15 cellular contexts compared by ENCODE assay signal in the genomic region with DNA sequence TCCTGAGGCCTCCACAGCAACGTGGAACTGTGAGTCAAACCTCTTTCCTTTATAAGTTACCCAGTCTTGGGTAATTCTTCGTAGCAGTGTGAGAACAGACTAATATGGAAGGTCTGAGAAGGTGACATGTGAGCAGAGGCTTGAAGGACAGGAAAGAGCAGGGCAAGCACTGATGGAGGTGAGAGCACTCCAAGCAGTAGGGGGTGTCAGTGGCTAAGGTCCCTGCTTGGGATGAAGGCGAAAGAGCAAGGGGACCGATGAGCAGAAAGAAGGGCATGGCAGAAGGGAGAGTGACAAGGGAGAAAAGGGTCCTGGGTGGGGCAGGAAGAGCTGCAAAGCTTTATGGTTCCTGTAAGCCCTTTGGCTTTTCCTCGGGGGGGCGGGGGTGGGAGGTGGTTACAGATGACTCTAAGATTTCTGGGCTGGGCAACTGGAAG. TPM values are rescaled to one million over a fixed set of nuclear protein-coding genes. Genes with fewer than 3 reads are reported as not detected.
DNase-seq lines count a peak whose midpoint lies in the region; ATAC-seq and TF ChIP-seq lines count a peak whose summit lies in the region.
"Had no signal": no experiment of that assay in that cellular context is flagged by ENCODE, and none has a peak within 500 bp of the region (broad histone marks: within the 10 kb centered on the region; RNA-seq: fewer than 3 reads in every experiment).

No MANE protein-coding gene starts in this region.

- peaks cover 82% of the 10 kb centered on the region for H3K4me1 Mint-ChIP-seq in CD8-positive, alpha-beta T cell (ENCODE audit: low read depth)
- H3K4me1 Mint-ChIP-seq in T-cell (peaks cover 77 to 84% (median 84%) of the 10 kb centered on the region in 3 donors), natural killer cell (peaks cover 85 to 86% of the 10 kb centered on the region in 2 donors)
- H3K4me1 Mint-ChIP-seq in activated T-helper 1 cell treated with anti-CD3 and anti-CD28 coated beads, Interleukin-12 subunit alpha, Interleukin-12 subunit beta, Interleukin-2, Interleukin-4 antibody, amounts not matched to agents 30 ng/mL and 10 ng/mL and 1 ng/mL, durations not matched to agents 14 hours and 24 hours and 36 hours (ENCODE audit: low read depth) = peaks cover 71% of the 10 kb centered on the region

- H3K36me3 ChIP-seq in CD8-positive, alpha-beta T cell (ENCODE audit: insufficient read depth, low read length) = peaks cover 5% of the 10 kb centered on the region
- H3K36me3 ChIP-seq in Peyer's patch = no peaks in the 10 kb centered on the region
- H3K36me3 ChIP-seq: BLaER1 had no signal

- peak; percentile 24 for ATAC-seq in CD8-positive, alpha-beta T cell
- peak; percentile 32 to 41 (median 37) for ATAC-seq in T-cell (replicated peaks in 1 of 4)
- ATAC-seq in natural killer cell = peak in 1 of 3 donors; percentile 16
- no peak for ATAC-seq in GM19463 (IDR thresholded peaks at IDR 0.05; ENCODE audit: unreplicated experiment)
- ATAC-seq: body of pancreas had no signal

- H3K27ac Mint-ChIP-seq in CD8-positive, alpha-beta T cell = peak overlapping the region; percentile 97
- peak overlapping the region; percentile 94 to 96 for H3K27ac Mint-ChIP-seq in T-cell
- peak overlapping the region; percentile 92 for H3K27ac Mint-ChIP-seq in activated T-helper 1 cell treated with anti-CD3 and anti-CD28 coated beads, Interleukin-12 subunit alpha, Interleukin-12 subunit beta, Interleukin-2, Interleukin-4 antibody, amounts not matched to agents 30 ng/mL and 10 ng/mL and 1 ng/mL, durations not matched to agents 14 hours and 24 hours and 36 hours
- peak overlapping the region; percentile 95 to 97 for H3K27ac Mint-ChIP-seq in natural killer cell

- H3K27me3 Mint-ChIP-seq in CD8-positive, alpha-beta T cell (ENCODE audit: low read depth) = no peaks in the 10 kb centered on the region
- H3K27me3 Mint-ChIP-seq in T-cell (no peaks in the 10 kb centered on the region), natural killer cell (ENCODE audit: low read depth in 2 of 2) (no peaks in the 10 kb centered on the region)
- H3K27me3 Mint-ChIP-seq in activated T-helper 1 cell treated with anti-CD3 and anti-CD28 coated beads, Interleukin-12 subunit alpha, Interleukin-12 subunit beta, Interleukin-2, Interleukin-4 antibody, amounts not matched to agents 30 ng/mL and 10 ng/mL and 1 ng/mL, durations not matched to agents 14 hours and 24 hours and 36 hours (ENCODE audit: insufficient read depth) = no peaks in the 10 kb centered on the region

- POLR2A ChIA-PET in CD8-positive, alpha-beta T cell (lab: Charles Lee) = no interaction called here
- POLR2A ChIA-PET in T-cell (lab: Charles Lee) = interaction anchor here in 1 of 2 donors (0.6 kb wide), 3 partner anchors 591 to 743 kb away, joined by 3 to 13 read pairs (median 4); no protein-coding TSS in a partner anchor

- peaks cover 72% of the 10 kb centered on the region for H3K4me1 ChIP-seq in CD8-positive, alpha-beta T cell (ENCODE audit: insufficient read depth, low read length)
- H3K4me1 ChIP-seq in Peyer's patch = peaks cover 0 to 18% (median 0%) of the 10 kb centered on the region in 4 donors

- no peak for TF ChIP-seq POLR2A in Peyer's patch (IDR thresholded peaks at IDR 0.05)

- DNase-seq in CD8-positive, alpha-beta T cell = peak in 5 of 7 experiments; percentile 27 to 64 (median 44)
- DNase-seq in T-cell (peak in 17 of 34 experiments; percentile 13 to 53 (median 30)), natural killer cell (no peak), DMS153 (lab: John Stamatoyannopoulos, UW) (no peak), Peyer's patch (no peak), HuH-7 (ENCODE audit: low spot score) (no peak)
- DNase-seq in activated T-helper 1 cell treated with anti-CD3 and anti-CD28 coated beads, Interleukin-12 subunit alpha, Interleukin-12 subunit beta, Interleukin-2, Interleukin-4 antibody, amounts not matched to agents 30 ng/mL and 10 ng/mL and 1 ng/mL, durations not matched to agents 14 hours and 24 hours and 36 hours (ENCODE audit: low spot score) = no peak
- DNase-seq: body of pancreas, NCI-H1105, NCI-H2227 treated with DMSO at 0.1 percent for 48 hours, small intestine had no signal

- intact Hi-C loops in CD8-positive, alpha-beta T cell (cut with DNase I, micrococcal nuclease) = loop anchor here (1.0 to 10.0 kb wide), 8 partner anchors 10 to 1273 kb away; partner anchors contain the start of genes PPP4R2 (in 1 of the 2) and SHQ1 (in 1 of the 2)
- intact Hi-C loops in activated T-helper 1 cell treated with anti-CD3 and anti-CD28 coated beads, Interleukin-12 subunit alpha, Interleukin-12 subunit beta, Interleukin-2, Interleukin-4 antibody, amounts not matched to agents 30 ng/mL and 10 ng/mL and 1 ng/mL, durations not matched to agents 14 hours and 24 hours and 36 hours (cut with micrococcal nuclease) = loop anchor here (2.0 to 10.0 kb wide), 8 partner anchors 19 to 1276 kb away; partner anchors contain the start of gene PPP4R2
- intact Hi-C loops in natural killer cell (cut with micrococcal nuclease) = loop anchor here (10.0 kb wide), 2 partner anchors 383 to 723 kb away; partner anchors contain the start of gene RYBP

- no peaks in the 10 kb centered on the region for H3K27me3 ChIP-seq in CD8-positive, alpha-beta T cell (ENCODE audit: insufficient read depth, low read length)
- H3K27me3 ChIP-seq in Peyer's patch = no peaks in the 10 kb centered on the region
- H3K27me3 ChIP-seq: body of pancreas had no signal

- H3K9me3 ChIP-seq in CD8-positive, alpha-beta T cell (ENCODE audit: low read length) = no peaks in the 10 kb centered on the region
- H3K9me3 ChIP-seq in Peyer's patch = no peaks in the 10 kb centered on the region
- H3K9me3 ChIP-seq: BLaER1, body of pancreas had no signal

- peak overlapping the region; percentile 34 for H3K27ac ChIP-seq in CD8-positive, alpha-beta T cell (ENCODE audit: low read depth, low read length)
- H3K27ac ChIP-seq in Peyer's patch = peak overlapping the region in 2 of 4 donors; percentile 10 to 19
- H3K27ac ChIP-seq: BLaER1, body of pancreas, parathyroid adenoma had no signal

- H3K4me3 ChIP-seq in CD8-positive, alpha-beta T cell (ENCODE audit: low read depth, low read length) = no peak overlapping the region
- no peak overlapping the region for H3K4me3 ChIP-seq in Peyer's patch
- H3K4me3 ChIP-seq: BLaER1, body of pancreas had no signal

- H3K36me3 Mint-ChIP-seq in CD8-positive, alpha-beta T cell = peaks cover 27% of the 10 kb centered on the region
- H3K36me3 Mint-ChIP-seq in T-cell (peaks cover 16% of the 10 kb centered on the region), natural killer cell (peaks cover 8% of the 10 kb centered on the region)
- peaks cover 24% of the 10 kb centered on the region for H3K36me3 Mint-ChIP-seq in activated T-helper 1 cell treated with anti-CD3 and anti-CD28 coated beads, Interleukin-12 subunit alpha, Interleukin-12 subunit beta, Interleukin-2, Interleukin-4 antibody, amounts not matched to agents 30 ng/mL and 10 ng/mL and 1 ng/mL, durations not matched to agents 14 hours and 24 hours and 36 hours (ENCODE audit: low read depth)

- no peak for TF ChIP-seq CTCF in CD8-positive, alpha-beta T cell (IDR thresholded peaks at IDR 0.05)
- TF ChIP-seq CTCF in natural killer cell (IDR thresholded peaks at IDR 0.05) (no peak), Peyer's patch (IDR thresholded peaks at IDR 0.05) (no peak)

- peak overlapping the region; percentile 78 for H3K4me3 Mint-ChIP-seq in CD8-positive, alpha-beta T cell
- H3K4me3 Mint-ChIP-seq in T-cell (peak overlapping the region; percentile 68 to 96 (median 72)), natural killer cell (peak overlapping the region; percentile 74)
- peak overlapping the region; percentile 70 for H3K4me3 Mint-ChIP-seq in activated T-helper 1 cell treated with anti-CD3 and anti-CD28 coated beads, Interleukin-12 subunit alpha, Interleukin-12 subunit beta, Interleukin-2, Interleukin-4 antibody, amounts not matched to agents 30 ng/mL and 10 ng/mL and 1 ng/mL, durations not matched to agents 14 hours and 24 hours and 36 hours

- H3K9me3 Mint-ChIP-seq in CD8-positive, alpha-beta T cell = no peaks in the 10 kb centered on the region
- no peaks in the 10 kb centered on the region for H3K9me3 Mint-ChIP-seq in T-cell
- H3K9me3 Mint-ChIP-seq in activated T-helper 1 cell treated with anti-CD3 and anti-CD28 coated beads, Interleukin-12 subunit alpha, Interleukin-12 subunit beta, Interleukin-2, Interleukin-4 antibody, amounts not matched to agents 30 ng/mL and 10 ng/mL and 1 ng/mL, durations not matched to agents 14 hours and 24 hours and 36 hours = no peaks in the 10 kb centered on the region
- H3K9me3 Mint-ChIP-seq in natural killer cell = no peaks in the 10 kb centered on the region

- CTCF ChIA-PET in CD8-positive, alpha-beta T cell (lab: Charles Lee) = interaction anchor here (1.3 to 13.3 kb wide), 3 partner anchors 10 to 1100 kb away, joined by 3 to 105 read pairs (median 16); no protein-coding TSS in a partner anchor
- CTCF ChIA-PET in T-cell (lab: Charles Lee) = interaction anchor here (0.5 to 3.4 kb wide), 4 partner anchors 8 to 935 kb away, joined by 3 to 13 read pairs (median 4); no protein-coding TSS in a partner anchor

RNA-seq across cellular contexts. Expression of gene EIF4E3, which starts 3.5 kb away (rescaled TPM):
- 10 to 100 TPM; 33.0 to 34.5 TPM for total RNA-seq in CD8-positive, alpha-beta T cell
- 10 to 100 TPM; 32.3 to 62.5 (median 58.6) TPM for total RNA-seq in T-cell
- 20.6 and 21.8 TPM in 2 replicates for total RNA-seq in activated T-helper 1 cell treated with anti-CD3 and anti-CD28 coated beads, Interleukin-12 subunit alpha, Interleukin-12 subunit beta, Interleukin-2, Interleukin-4 antibody, amounts not matched to agents 30 ng/mL and 10 ng/mL and 1 ng/mL, durations not matched to agents 14 hours and 24 hours and 36 hours
- total RNA-seq in natural killer cell = 10 to 100 TPM; 44.9 to 52.2 (median 46.7) TPM
- 10 to 100 TPM; 20.6 to 40.8 (median 23.9) TPM for total RNA-seq in Peyer's patch

RNA-seq across cellular contexts. Expression of gene GPR27, which starts 31.9 kb away (rescaled TPM):
- under 1 TPM; 0.28 to 0.30 TPM for total RNA-seq in CD8-positive, alpha-beta T cell
- total RNA-seq in T-cell (1 to 10 TPM in 2 of 5 donors, under 1 TPM in 3; 0.42 to 1.3 (median 0.73) TPM), natural killer cell (1 to 10 TPM in 1 of 3 donors, under 1 TPM in 1, not detected in 1; 0.14 to 2.8 TPM), Peyer's patch (not detected)
- total RNA-seq in activated T-helper 1 cell treated with anti-CD3 and anti-CD28 coated beads, Interleukin-12 subunit alpha, Interleukin-12 subunit beta, Interleukin-2, Interleukin-4 antibody, amounts not matched to agents 30 ng/mL and 10 ng/mL and 1 ng/mL, durations not matched to agents 14 hours and 24 hours and 36 hours = 0.70 and 1.3 TPM in 2 replicates
- total RNA-seq: fibroblast of lung had no signal

Comparison
In these comparisons a context has a peak if more than half of its experiments do, and no peak if none do; other contexts are left out.
1. DNase-seq: peak in CD8-positive, alpha-beta T cell (5 of 7); none in activated T-helper 1 cell treated with anti-CD3 and anti-CD28 coated beads, Interleukin-12 subunit alpha, Interleukin-12 subunit beta, Interleukin-2, Interleukin-4 antibody, amounts not matched to agents 30 ng/mL and 10 ng/mL and 1 ng/mL, durations not matched to agents 14 hours and 24 hours and 36 hours (single experiment), natural killer cell (single experiment), DMS153 (single experiment), Peyer's patch (0 of 3) and HuH-7 (single experiment).
2. Peak in every context shown above with its lines, with median percentiles within 50 percentile points of each other: H3K27ac Mint-ChIP-seq and H3K4me3 Mint-ChIP-seq.